ENCODE assay signal across 22 cellular contexts in the genomic region with DNA sequence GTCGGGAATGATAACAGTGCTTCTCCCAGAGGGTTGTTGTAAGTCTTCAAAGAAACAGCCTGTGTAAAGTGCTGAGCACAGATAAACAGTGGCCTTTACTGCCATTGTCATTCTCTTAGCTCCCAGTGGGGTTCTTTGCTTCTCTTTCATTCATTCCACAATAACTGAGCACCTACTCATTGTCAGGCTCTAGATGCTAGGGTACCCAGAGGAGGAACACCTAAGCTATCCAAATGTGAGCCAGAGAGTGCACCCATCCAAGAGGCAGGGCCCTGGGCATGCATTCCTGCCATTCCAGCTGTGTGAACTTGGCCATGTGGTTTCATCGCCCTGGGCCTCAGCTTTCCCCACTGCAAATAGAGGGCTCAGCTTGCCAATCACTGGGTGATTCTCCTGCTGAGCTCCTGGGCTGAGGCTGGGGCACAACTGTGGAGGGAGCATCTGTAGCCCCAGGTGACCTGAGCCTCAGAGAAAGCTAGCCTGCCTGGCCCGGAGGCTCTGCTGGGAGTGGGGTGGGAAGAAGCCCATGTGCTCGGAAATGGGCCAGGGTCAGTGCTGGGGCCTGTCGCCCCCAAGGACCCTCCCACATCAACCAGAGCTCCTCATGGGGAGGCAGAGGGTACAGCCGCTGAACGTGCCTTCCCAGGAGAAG. TPM values are rescaled to one million over a fixed set of nuclear protein-coding genes. Genes with fewer than 3 reads are reported as not detected.
"Had no signal": no experiment of that assay in that cellular context is flagged by ENCODE, and none has a peak within 500 bp of the region (broad histone marks: within the 10 kb centered on the region; RNA-seq: fewer than 3 reads in every experiment).

No MANE protein-coding gene starts in this region.

- H3K4me1 Mint-ChIP-seq: activated CD8-positive, alpha-beta memory T cell treated with anti-CD3 and anti-CD28 coated beads, Interleukin-2, amount 10 ng/mL, durations not matched to agents 7 days and 5 days; activated naive CD4-positive, alpha-beta T cell treated with anti-CD3 and anti-CD28 coated beads, Interleukin-2, amount 10 ng/mL, durations not matched to agents 7 days and 5 days; immature natural killer cell; naive B cell; T-cell had no signal

- H3K27ac ChIP-seq: coronary artery, esophagus squamous epithelium, pancreas, transverse colon, vagina had no signal

- H3K4me1 ChIP-seq: esophagus squamous epithelium, pancreas, transverse colon, vagina had no signal

- FAIRE-seq: endothelial cell of umbilical vein, pancreas had no signal

- ATAC-seq: activated CD8-positive, alpha-beta memory T cell treated with anti-CD3 and anti-CD28 coated beads, Interleukin-2, amount 10 ng/mL, durations not matched to agents 7 days and 5 days; left colon; T-cell had no signal

- H3K27ac Mint-ChIP-seq: activated CD4-positive, alpha-beta memory T cell treated with anti-CD3 and anti-CD28 coated beads for 36 hours; activated CD8-positive, alpha-beta memory T cell treated with anti-CD3 and anti-CD28 coated beads, Interleukin-2, amount 10 ng/mL, durations not matched to agents 7 days and 5 days; activated naive CD4-positive, alpha-beta T cell treated with anti-CD3 and anti-CD28 coated beads, Interleukin-2, amount 10 ng/mL, durations not matched to agents 7 days and 5 days; activated T-cell treated with anti-CD3 and anti-CD28 coated beads, Interleukin-2, amount 50 U/mL, for 24 hours; immature natural killer cell; naive B cell; T-cell had no signal

- DNase-seq: activated CD4-positive, alpha-beta memory T cell treated with anti-CD3 and anti-CD28 coated beads for 36 hours; activated CD8-positive, alpha-beta memory T cell treated with anti-CD3 and anti-CD28 coated beads, Interleukin-2, amount 10 ng/mL, durations not matched to agents 7 days and 5 days; activated naive CD4-positive, alpha-beta T cell treated with anti-CD3 and anti-CD28 coated beads, Interleukin-2, amount 10 ng/mL, durations not matched to agents 7 days and 5 days; activated T-cell treated with anti-CD3 and anti-CD28 coated beads, Interleukin-2, amount 50 U/mL, for 24 hours; central memory CD4-positive, alpha-beta T cell; esophagus squamous epithelium; foreskin fibroblast; hippocampal formation; immature natural killer cell; left colon; naive B cell; pancreas; stimulated activated CD4-positive, alpha-beta T cell treated with anti-CD3 and anti-CD28 coated beads, Interleukin-4, amount 100 ng/mL, for 4 hours; stimulated activated CD8-positive, alpha-beta memory T cell treated with anti-CD3 and anti-CD28 coated beads, Interleukin-4, amount 100 ng/mL, for 48 hours; stimulated activated naive CD4-positive, alpha-beta T cell treated with Interleukin-2 at 50 U/mL for 16 hours; T-cell; T-helper 9 cell; transverse colon had no signal

- H3K36me3 ChIP-seq: esophagus squamous epithelium, pancreas, transverse colon, vagina had no signal

- H3K9me3 ChIP-seq: esophagus squamous epithelium, pancreas, transverse colon, vagina had no signal

- H3K27me3 ChIP-seq: pancreas, vagina had no signal

- H3K9me3 Mint-ChIP-seq: activated CD4-positive, alpha-beta memory T cell treated with anti-CD3 and anti-CD28 coated beads for 36 hours; activated naive CD4-positive, alpha-beta T cell treated with anti-CD3 and anti-CD28 coated beads, Interleukin-2, amount 10 ng/mL, durations not matched to agents 7 days and 5 days; activated T-cell treated with anti-CD3 and anti-CD28 coated beads, Interleukin-2, amount 50 U/mL, for 24 hours; immature natural killer cell; naive B cell; T-cell had no signal

- H3K36me3 Mint-ChIP-seq: activated CD4-positive, alpha-beta memory T cell treated with anti-CD3 and anti-CD28 coated beads for 36 hours; activated CD8-positive, alpha-beta memory T cell treated with anti-CD3 and anti-CD28 coated beads, Interleukin-2, amount 10 ng/mL, durations not matched to agents 7 days and 5 days; activated naive CD4-positive, alpha-beta T cell treated with anti-CD3 and anti-CD28 coated beads, Interleukin-2, amount 10 ng/mL, durations not matched to agents 7 days and 5 days; immature natural killer cell; naive B cell; T-cell had no signal

- H3K4me3 Mint-ChIP-seq: activated CD4-positive, alpha-beta memory T cell treated with anti-CD3 and anti-CD28 coated beads for 36 hours; activated CD8-positive, alpha-beta memory T cell treated with anti-CD3 and anti-CD28 coated beads, Interleukin-2, amount 10 ng/mL, durations not matched to agents 7 days and 5 days; activated naive CD4-positive, alpha-beta T cell treated with anti-CD3 and anti-CD28 coated beads, Interleukin-2, amount 10 ng/mL, durations not matched to agents 7 days and 5 days; activated T-cell treated with anti-CD3 and anti-CD28 coated beads, Interleukin-2, amount 50 U/mL, for 24 hours; immature natural killer cell; naive B cell; T-cell had no signal

- H3K4me3 ChIP-seq: coronary artery, esophagus squamous epithelium, lung, pancreas, transverse colon, vagina had no signal

RNA-seq across cellular contexts. Expression of a gene that starts 38.2 kb away (rescaled TPM):
- total RNA-seq: activated CD4-positive, alpha-beta memory T cell treated with anti-CD3 and anti-CD28 coated beads for 36 hours; activated CD8-positive, alpha-beta memory T cell treated with anti-CD3 and anti-CD28 coated beads, Interleukin-2, amount 10 ng/mL, durations not matched to agents 7 days and 5 days; endothelial cell of umbilical vein; esophagus squamous epithelium; left colon; lung; T-cell; transverse colon had no signal
- polyA plus RNA-seq: endothelial cell of umbilical vein, immature natural killer cell, lung, pancreas had no signal
